In the genomic region with DNA sequence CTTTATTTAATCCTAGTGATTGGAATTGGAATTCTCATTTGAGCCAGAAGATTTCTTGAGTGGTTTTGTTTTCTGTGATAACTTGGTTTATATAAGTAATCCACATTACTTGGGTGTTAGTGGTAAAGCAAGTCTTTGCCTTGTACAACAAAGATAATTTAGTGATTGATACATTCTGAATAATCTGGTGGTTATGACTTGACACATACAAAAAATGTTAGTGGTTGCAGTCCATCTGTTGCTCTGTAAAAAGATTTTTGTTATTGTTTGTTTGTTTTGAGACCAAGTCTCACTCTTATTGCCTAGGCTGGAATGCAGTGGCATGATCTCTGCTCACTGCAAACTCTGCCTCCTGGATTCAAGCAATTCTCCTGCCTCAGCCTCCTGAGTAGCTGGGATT, we compare ENCODE assay signal across 24 cellular contexts. TPM values are rescaled to one million over a fixed set of nuclear protein-coding genes. Genes with fewer than 3 reads are reported as not detected.
DNase-seq lines count a peak whose midpoint lies in the region; ATAC-seq, FAIRE-seq and TF ChIP-seq lines count a peak whose summit lies in the region.
"Had no signal": no experiment of that assay in that cellular context is flagged by ENCODE, and none has a peak within 500 bp of the region (broad histone marks: within the 10 kb centered on the region; RNA-seq: fewer than 3 reads in every experiment).

No MANE protein-coding gene starts in this region.

- H3K4me3 Mint-ChIP-seq in HFFc6 (no peak overlapping the region), astrocyte (ENCODE audit: unreplicated experiment) (no peak overlapping the region)
- H3K4me3 Mint-ChIP-seq: CD14-positive monocyte; CD4-positive, alpha-beta memory T cell had no signal

- H3K27ac Mint-ChIP-seq in HFFc6 (0 out of 2 replicates have a peak overlapping the region, but pooled peaks have one; percentile 2), astrocyte (ENCODE audit: unreplicated experiment) (no peak overlapping the region)
- no peak overlapping the region for H3K27ac Mint-ChIP-seq in activated naive CD4-positive, alpha-beta T cell treated with anti-CD3 and anti-CD28 coated beads, Interleukin-2, amount 50 U/mL, for 72 hours
- H3K27ac Mint-ChIP-seq: CD14-positive monocyte; CD4-positive, alpha-beta memory T cell had no signal

- H3K27ac ChIP-seq in astrocyte (ENCODE audit: low read depth, low read length) (no peak overlapping the region), kidney (ENCODE audit: low read depth in 2 of 2, low read length in 2 of 2) (no peak overlapping the region)
- H3K27ac ChIP-seq: BLaER1, GM23248 had no signal

- H3K9me3 ChIP-seq in astrocyte (ENCODE audit: insufficient read depth, low read depth, low read length) (no peaks in the 10 kb centered on the region), kidney (ENCODE audit: control insufficient read depth in 1 of 2, low read length in 2 of 2) (no peaks in the 10 kb centered on the region)
- H3K9me3 ChIP-seq: BLaER1 had no signal

- no peaks in the 10 kb centered on the region for H3K27me3 ChIP-seq in astrocyte (ENCODE audit: insufficient read depth, low read length)
- H3K27me3 ChIP-seq: BLaER1 had no signal

- no peak overlapping the region for H3K4me2 ChIP-seq in astrocyte (ENCODE audit: low read length)
- H3K4me2 ChIP-seq: BLaER1 had no signal

- intact Hi-C loops in kidney (cut with DNase I): no loop called here

- no peak for TF ChIP-seq CTCF in AG10803 (conservative IDR thresholded peaks at IDR 0.05; ENCODE audit: low read length)
- TF ChIP-seq CTCF in HFFc6 (IDR thresholded peaks at IDR 0.05): no peak
- no peak for TF ChIP-seq CTCF in astrocyte (IDR thresholded peaks at IDR 0.05; ENCODE audit: insufficient read depth, low read depth, low read length)
- TF ChIP-seq CTCF in fibroblast of villous mesenchyme (IDR thresholded peaks at IDR 0.05; ENCODE audit: insufficient read depth, low read depth, low read length): no peak
- TF ChIP-seq CTCF in kidney (IDR thresholded peaks at IDR 0.05; ENCODE audit: borderline replicate concordance, extremely low read depth, insufficient read depth): no peak

- H3K9me3 Mint-ChIP-seq in HFFc6 (no peaks in the 10 kb centered on the region), astrocyte (ENCODE audit: unreplicated experiment) (no peaks in the 10 kb centered on the region)
- peaks cover 0 to 5% of the 10 kb centered on the region in 2 donors for H3K9me3 Mint-ChIP-seq in activated naive CD4-positive, alpha-beta T cell treated with anti-CD3 and anti-CD28 coated beads, Interleukin-2, amount 50 U/mL, for 72 hours
- H3K9me3 Mint-ChIP-seq: CD4-positive, alpha-beta memory T cell had no signal

- FAIRE-seq in astrocyte (lab: Jason Lieb, UNC): no peak
- no peak for FAIRE-seq in kidney (lab: Jason Lieb, UNC)
- FAIRE-seq: GM19239, H54, HTR-8/SVneo had no signal

- no peaks in the 10 kb centered on the region for H3K79me2 ChIP-seq in astrocyte (ENCODE audit: insufficient read depth, low read length)

- DNase-seq in AG10803 (ENCODE audit: low read depth): peak; percentile 73
- DNase-seq in HFFc6: no peak
- peak; percentile 28 for DNase-seq in astrocyte (ENCODE audit: low read depth)
- DNase-seq in fibroblast of villous mesenchyme (ENCODE audit: low read depth): peak; percentile 31
- no peak for DNase-seq in activated naive CD4-positive, alpha-beta T cell treated with anti-CD3 and anti-CD28 coated beads, Interleukin-2, amount 50 U/mL, for 72 hours (ENCODE audit: low spot score in 2 of 2)
- no peak for DNase-seq in kidney
- no peak for DNase-seq in cerebellum (ENCODE audit: low spot score)
- DNase-seq in stimulated activated CD4-positive, alpha-beta T cell treated with anti-CD3 and anti-CD28 coated beads, Interleukin-4, amount 100 ng/mL, for 4 hours: no peak
- DNase-seq: ACHN; CD4-positive, alpha-beta memory T cell; DMS53; DND-41; EL; GM23248; Kasumi-1; KG1 had no signal

- peaks cover 8% of the 10 kb centered on the region for H3K27me3 Mint-ChIP-seq in HFFc6 (ENCODE audit: insufficient read depth)
- H3K27me3 Mint-ChIP-seq in astrocyte (ENCODE audit: low read depth, unreplicated experiment): no peaks in the 10 kb centered on the region
- H3K27me3 Mint-ChIP-seq: CD4-positive, alpha-beta memory T cell had no signal

- H2AFZ ChIP-seq in astrocyte (ENCODE audit: low read depth, low read length): no peak overlapping the region
- H2AFZ ChIP-seq: GM23248 had no signal

- H3K36me3 Mint-ChIP-seq in HFFc6 (ENCODE audit: low read depth) (peaks cover 33% of the 10 kb centered on the region), astrocyte (ENCODE audit: low read depth, unreplicated experiment) (peaks cover 6% of the 10 kb centered on the region)
- peaks cover 0 to 7% of the 10 kb centered on the region in 2 donors for H3K36me3 Mint-ChIP-seq in activated naive CD4-positive, alpha-beta T cell treated with anti-CD3 and anti-CD28 coated beads, Interleukin-2, amount 50 U/mL, for 72 hours

- H3K9ac ChIP-seq in astrocyte (ENCODE audit: low read length): no peak overlapping the region
- no peak overlapping the region for H3K9ac ChIP-seq in kidney (ENCODE audit: low read length in 2 of 2)
- H3K9ac ChIP-seq: BLaER1, GM23248 had no signal

- H3K4me1 Mint-ChIP-seq in HFFc6 (ENCODE audit: low read depth): peaks cover 9% of the 10 kb centered on the region
- no peaks in the 10 kb centered on the region for H3K4me1 Mint-ChIP-seq in astrocyte (ENCODE audit: low read depth, unreplicated experiment)
- H3K4me1 Mint-ChIP-seq: CD14-positive monocyte had no signal

- H4K20me1 ChIP-seq in astrocyte (ENCODE audit: insufficient read depth, low read length): no peaks in the 10 kb centered on the region
- H4K20me1 ChIP-seq: BLaER1 had no signal

- H3K4me3 ChIP-seq in AG10803 (ENCODE audit: low read length) (no peak overlapping the region), astrocyte (ENCODE audit: insufficient read depth, low read depth, low read length) (no peak overlapping the region), fibroblast of villous mesenchyme (ENCODE audit: low read depth, low read length) (no peak overlapping the region), kidney (ENCODE audit: low read length in 2 of 2) (no peak overlapping the region)
- H3K4me3 ChIP-seq: BLaER1, GM23248 had no signal

- H3K36me3 ChIP-seq in astrocyte (ENCODE audit: insufficient read depth, low read length) (peaks cover 4% of the 10 kb centered on the region), kidney (ENCODE audit: control insufficient read depth in 1 of 2, insufficient read depth in 2 of 2, low read length in 2 of 2) (peaks cover 5 to 7% of the 10 kb centered on the region in 2 donors)

- no peak for ATAC-seq in activated naive CD4-positive, alpha-beta T cell treated with anti-CD3 and anti-CD28 coated beads, Interleukin-2, amount 50 U/mL, for 72 hours
- ATAC-seq: HCT116 had no signal

- H3K4me1 ChIP-seq in astrocyte (ENCODE audit: insufficient read depth, low read length) (no peaks in the 10 kb centered on the region), kidney (ENCODE audit: control insufficient read depth in 1 of 2, insufficient read depth in 1 of 2, low read depth in 1 of 2, low read length in 2 of 2) (no peaks in the 10 kb centered on the region)
- H3K4me1 ChIP-seq: BLaER1 had no signal

RNA-seq across cellular contexts. Expression of gene OMG, which starts 13.2 kb away (rescaled TPM):
- under 1 TPM in 1 of 6 experiments, not detected in 5; 0.26 TPM for total RNA-seq in HFFc6 (2021; fragmentation: NEBNext Ultra II Directional; extraction: Animal tissue kit (Norgen Biotek cat#: 25700))
- total RNA-seq in astrocyte (not detected in 2 replicates), fibroblast of villous mesenchyme (0.43 TPM in 1 of 2 replicates, not detected in the other), kidney (not detected), cerebellum (12.2 TPM)
- total RNA-seq in activated naive CD4-positive, alpha-beta T cell treated with anti-CD3 and anti-CD28 coated beads, Interleukin-2, amount 50 U/mL, for 72 hours: under 1 TPM in 1 of 2 donors, not detected in 1; 0.12 TPM
- polyA plus RNA-seq in kidney (ENCODE audit: insufficient read depth, low read depth, low replicate concordance): not detected
- total RNA-seq: A172, GM23248 had no signal

RNA-seq across cellular contexts. Expression of gene EVI2B, which starts 30.0 kb away (rescaled TPM):
- total RNA-seq in HFFc6 (2021; fragmentation: NEBNext Ultra II Directional; extraction: Animal tissue kit (Norgen Biotek cat#: 25700)): 1 to 10 TPM in 4 of 6 experiments, under 1 TPM in 2; 0.33 to 2.0 (median 1.5) TPM
- total RNA-seq in astrocyte (0.11 TPM in 1 of 2 replicates, not detected in the other), fibroblast of villous mesenchyme (under 0.01 TPM in 2 replicates), kidney (16.5 TPM), cerebellum (0.36 TPM)
- total RNA-seq in activated naive CD4-positive, alpha-beta T cell treated with anti-CD3 and anti-CD28 coated beads, Interleukin-2, amount 50 U/mL, for 72 hours: 10 to 100 TPM in 1 of 2 donors, 1 to 10 TPM in 1; 7.4 to 16.1 TPM
- 2.0 TPM for polyA plus RNA-seq in kidney (ENCODE audit: insufficient read depth, low read depth, low replicate concordance)
- total RNA-seq: G401 had no signal

RNA-seq across cellular contexts. Expression of gene EVI2A, which starts 37.6 kb away (rescaled TPM):
- 1 to 10 TPM in 5 of 6 experiments, under 1 TPM in 1; 1.00 to 1.7 (median 1.4) TPM for total RNA-seq in HFFc6 (2021; fragmentation: NEBNext Ultra II Directional; extraction: Animal tissue kit (Norgen Biotek cat#: 25700))
- 1.1 TPM in 2 replicates for total RNA-seq in astrocyte
- 0.32 and 0.43 TPM in 2 replicates for total RNA-seq in fibroblast of villous mesenchyme
- 10 to 100 TPM; 16.3 to 22.0 TPM for total RNA-seq in activated naive CD4-positive, alpha-beta T cell treated with anti-CD3 and anti-CD28 coated beads, Interleukin-2, amount 50 U/mL, for 72 hours
- 10.8 TPM for total RNA-seq in kidney
- polyA plus RNA-seq in kidney (ENCODE audit: insufficient read depth, low read depth, low replicate concordance): 1.3 TPM
- total RNA-seq in cerebellum: 1.9 TPM
- total RNA-seq: G401 had no signal

Comparison
In these comparisons a context has a peak if more than half of its experiments do, and no peak if none do; other contexts are left out.
1. DNase-seq: peak in AG10803 (single experiment), astrocyte (single experiment) and fibroblast of villous mesenchyme (single experiment); none in HFFc6 (single experiment), activated naive CD4-positive, alpha-beta T cell treated with anti-CD3 and anti-CD28 coated beads, Interleukin-2, amount 50 U/mL, for 72 hours (0 of 2), kidney (single experiment), cerebellum (single experiment) and stimulated activated CD4-positive, alpha-beta T cell treated with anti-CD3 and anti-CD28 coated beads, Interleukin-4, amount 100 ng/mL, for 4 hours (0 of 2).